In the genomic region with DNA sequence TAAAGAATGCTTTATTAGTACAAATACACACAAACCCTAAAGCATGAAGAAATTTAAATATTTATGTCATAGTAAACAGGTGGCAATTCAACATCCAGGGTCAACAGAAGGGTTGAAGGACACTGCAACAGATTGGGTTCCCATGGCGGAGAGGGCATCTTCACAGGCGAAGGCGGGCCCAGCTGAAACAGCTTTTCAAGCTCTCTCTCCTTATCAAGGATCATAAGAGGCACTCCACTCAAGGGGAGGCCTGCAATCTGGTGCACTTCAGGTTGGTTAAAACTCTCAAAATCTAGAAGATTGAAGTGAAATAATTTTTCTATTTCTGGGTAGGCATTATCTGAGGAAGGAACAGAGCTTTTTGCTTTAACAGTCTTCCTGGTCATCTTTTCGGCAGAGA, we compare ENCODE assay signal across 27 cellular contexts. TPM values are rescaled to one million over a fixed set of nuclear protein-coding genes. Genes with fewer than 3 reads are reported as not detected.
DNase-seq lines count a peak whose midpoint lies in the region; ATAC-seq and TF ChIP-seq lines count a peak whose summit lies in the region.
"Had no signal": no experiment of that assay in that cellular context is flagged by ENCODE, and none has a peak within 500 bp of the region (broad histone marks: within the 10 kb centered on the region; RNA-seq: fewer than 3 reads in every experiment).

No MANE protein-coding gene starts in this region.

- H3K27me3 ChIP-seq in left lung, result no peaks in the 10 kb centered on the region
- H3K27me3 ChIP-seq in upper lobe of right lung, result no peaks in the 10 kb centered on the region
- H3K27me3 ChIP-seq: BE2C, BLaER1 had no signal

- H3K36me3 ChIP-seq in left lung (no peaks in the 10 kb centered on the region), upper lobe of right lung (no peaks in the 10 kb centered on the region)
- H3K36me3 ChIP-seq: BE2C, BLaER1 had no signal

- intact Hi-C loops in left lung (cut with DNase I) (loop anchor here in 1 of 2 donors (10.0 kb wide), 1 partner anchor 182 kb away; no protein-coding TSS in a partner anchor), upper lobe of right lung (cut with DNase I) (no loop called here)

- no peak overlapping the region for H3K4me3 ChIP-seq in left lung
- H3K4me3 ChIP-seq in upper lobe of right lung, result no peak overlapping the region
- H3K4me3 ChIP-seq: A549, BLaER1, GM12878 had no signal

- H3K9me3 ChIP-seq in left lung (no peaks in the 10 kb centered on the region), upper lobe of right lung (no peaks in the 10 kb centered on the region)
- H3K9me3 ChIP-seq: BE2C, BLaER1 had no signal

- ATAC-seq in left lung (peak; percentile 73), upper lobe of right lung (peak; percentile 61)
- ATAC-seq: A549, GM12878 had no signal

- H3K27ac ChIP-seq in left lung (no peak overlapping the region), upper lobe of right lung (no peak overlapping the region)
- H3K27ac ChIP-seq: 22Rv1, A549, BLaER1 had no signal

- peak; percentile 37 to 66 for DNase-seq in NCI-H524 (lab: John Stamatoyannopoulos, UW)
- no peak for DNase-seq in NCI-H524 treated with DMSO at 0.1 percent for 48 hours (lab: John Stamatoyannopoulos, UW)
- DNase-seq in DMS79 treated with DMSO at 0.1 percent for 48 hours (lab: John Stamatoyannopoulos, UW), result peak; percentile 32
- DNase-seq in left lung, result no peak
- DNase-seq in upper lobe of right lung, result no peak
- no peak for DNase-seq in activated CD8-positive, alpha-beta memory T cell treated with anti-CD3 and anti-CD28 coated beads, Interleukin-2, amount 50 U/mL, for 48 hours
- DNase-seq in hippocampal formation (lab: John Stamatoyannopoulos, UW), result no peak
- DNase-seq in NCI-H2107 (lab: John Stamatoyannopoulos, UW), result no peak
- DNase-seq: BE2C; C1 segment of cervical spinal cord; CD4-positive, alpha-beta memory T cell; CD4-positive, CD25-positive, alpha-beta regulatory T cell; CD8-positive, alpha-beta memory T cell; COR-L47; DMS 273 treated with DMSO at 0.1 percent for 48 hours; DMS153; DMS53; DND-41; EL; GDM1 had no signal

- H3K4me1 ChIP-seq in left lung (peaks cover 0 to 3% of the 10 kb centered on the region in 2 donors), upper lobe of right lung (no peaks in the 10 kb centered on the region)
- H3K4me1 ChIP-seq: A549, BE2C, BLaER1 had no signal

- no peak for TF ChIP-seq CTCF in left lung (IDR thresholded peaks at IDR 0.05)
- no peak for TF ChIP-seq CTCF in upper lobe of right lung (IDR thresholded peaks at IDR 0.05)

RNA-seq across cellular contexts. Expression of gene SLC22A8, which starts 16.8 kb away (rescaled TPM):
- total RNA-seq in left lung, result not detected
- total RNA-seq in upper lobe of right lung, result not detected
- total RNA-seq: A172; CD4-positive, alpha-beta memory T cell; CD4-positive, CD25-positive, alpha-beta regulatory T cell; CD8-positive, alpha-beta memory T cell; Daoy; G401; GM12878 had no signal

RNA-seq across cellular contexts. Expression of gene SLC22A6, which starts 47.7 kb away (rescaled TPM):
- total RNA-seq in left lung (not detected), upper lobe of right lung (not detected)
- total RNA-seq: A172; CD4-positive, alpha-beta memory T cell; CD4-positive, CD25-positive, alpha-beta regulatory T cell; CD8-positive, alpha-beta memory T cell; Daoy; G401; GM12878 had no signal

Comparison
In these comparisons a context has a peak if more than half of its experiments do, and no peak if none do; other contexts are left out.
1. DNase-seq: peak in NCI-H524 (2 of 2) and DMS79 treated with DMSO at 0.1 percent for 48 hours (single experiment); none in NCI-H524 treated with DMSO at 0.1 percent for 48 hours (single experiment), left lung (0 of 2), upper lobe of right lung (single experiment), activated CD8-positive, alpha-beta memory T cell treated with anti-CD3 and anti-CD28 coated beads, Interleukin-2, amount 50 U/mL, for 48 hours (single experiment), hippocampal formation (0 of 2) and NCI-H2107 (single experiment).